Comparison of ENCODE assay signal across 25 cellular contexts in the genomic region with DNA sequence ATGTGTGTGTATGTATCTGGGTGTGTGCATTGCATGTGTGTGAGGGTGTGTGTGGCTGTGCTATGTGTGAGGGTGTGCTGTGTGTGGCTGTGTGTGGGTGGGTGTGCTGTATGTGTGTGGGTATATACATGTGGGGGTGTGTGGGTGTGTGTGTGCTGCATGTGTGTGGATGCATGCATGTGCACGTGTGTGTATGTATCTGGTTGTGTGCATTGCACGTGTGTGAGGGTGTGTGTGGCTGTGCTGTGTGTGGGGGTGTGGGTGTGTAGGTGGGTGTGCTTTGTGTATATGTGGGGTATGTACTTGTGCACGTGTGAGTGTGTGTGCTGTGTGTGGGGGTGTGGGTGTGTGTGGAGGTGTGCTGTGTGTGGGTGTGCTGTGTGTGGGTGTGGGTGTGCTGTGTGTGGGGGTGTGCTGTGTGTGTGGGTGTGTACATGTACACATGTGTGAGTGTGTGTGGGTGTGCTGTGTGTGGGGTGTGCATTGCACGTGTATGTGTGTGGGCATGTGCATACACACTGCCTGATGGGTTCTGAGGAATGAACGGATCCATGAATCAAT.
"Had no signal": no experiment of that assay in that cellular context is flagged by ENCODE, and none has a peak within 500 bp of the region (broad histone marks: within the 10 kb centered on the region; RNA-seq: fewer than 3 reads in every experiment).

No MANE protein-coding gene starts in this region.

- H3K27me3 Mint-ChIP-seq: activated CD4-positive, alpha-beta T cell treated with anti-CD3 and anti-CD28 coated beads, Interleukin-2, amount 10 ng/mL, durations not matched to agents 24 days and 14 days; naive B cell; T-cell had no signal

- H2AFZ ChIP-seq: parathyroid adenoma had no signal

- H3K4me2 ChIP-seq: smooth muscle cell had no signal

- DNase-seq: activated CD4-positive, alpha-beta T cell treated with anti-CD3 and anti-CD28 coated beads, Interleukin-2, amount 10 ng/mL, durations not matched to agents 24 days and 14 days; activated CD8-positive, alpha-beta T cell treated with anti-CD3 and anti-CD28 coated beads, Interleukin-2, amount 10 ng/mL, durations not matched to agents 7 days and 5 days; activated naive CD4-positive, alpha-beta T cell treated with anti-CD3 and anti-CD28 coated beads for 36 hours; activated T-cell treated with anti-CD3 and anti-CD28 coated beads, Interleukin-2, amount 50 U/mL, for 24 hours; cerebellar nuclear complex; cortex of kidney; effector CD4-positive, alpha-beta T cell; kidney glomerular epithelial cell; left ventricle myocardium inferior; mesenchymal stem cell; mucosa of descending colon; naive B cell; stimulated activated naive CD4-positive, alpha-beta T cell treated with Interleukin-2 at 50 U/mL for 16 hours; T-cell; T-helper 9 cell; thyroid gland; uterus had no signal

- H3K9ac ChIP-seq: parathyroid adenoma had no signal

- H3K4me3 ChIP-seq: breast epithelium, esophagus muscularis mucosa, gastroesophageal sphincter, heart left ventricle, left ventricle myocardium inferior, mucosa of descending colon, smooth muscle cell, thyroid gland, uterus had no signal

- H3K27me3 ChIP-seq: breast epithelium, gastroesophageal sphincter, thyroid gland, uterus had no signal

- H3K36me3 Mint-ChIP-seq: naive B cell, T-cell had no signal

- ATAC-seq: activated CD8-positive, alpha-beta T cell treated with anti-CD3 and anti-CD28 coated beads, Interleukin-2, amount 10 ng/mL, durations not matched to agents 7 days and 5 days; gastroesophageal sphincter; mucosa of descending colon; sciatic nerve had no signal

- H3K4me1 Mint-ChIP-seq: activated CD4-positive, alpha-beta T cell treated with anti-CD3 and anti-CD28 coated beads, Interleukin-2, amount 10 ng/mL, durations not matched to agents 24 days and 14 days had no signal

- FAIRE-seq: astrocyte had no signal

- H3K27ac Mint-ChIP-seq: activated CD4-positive, alpha-beta T cell treated with anti-CD3 and anti-CD28 coated beads, Interleukin-2, amount 10 ng/mL, durations not matched to agents 24 days and 14 days; activated CD8-positive, alpha-beta T cell treated with anti-CD3 and anti-CD28 coated beads, Interleukin-2, amount 10 ng/mL, durations not matched to agents 7 days and 5 days; activated naive CD4-positive, alpha-beta T cell treated with anti-CD3 and anti-CD28 coated beads for 36 hours; activated T-cell treated with anti-CD3 and anti-CD28 coated beads, Interleukin-2, amount 50 U/mL, for 24 hours; naive B cell had no signal

- H3K4me1 ChIP-seq: breast epithelium, parathyroid adenoma, thyroid gland, uterus had no signal

- H3K9me3 Mint-ChIP-seq: activated CD4-positive, alpha-beta T cell treated with anti-CD3 and anti-CD28 coated beads, Interleukin-2, amount 10 ng/mL, durations not matched to agents 24 days and 14 days; activated naive CD4-positive, alpha-beta T cell treated with anti-CD3 and anti-CD28 coated beads for 36 hours; activated T-cell treated with anti-CD3 and anti-CD28 coated beads, Interleukin-2, amount 50 U/mL, for 24 hours; T-cell had no signal

- H3K9me3 ChIP-seq: breast epithelium, esophagus muscularis mucosa, gastroesophageal sphincter, heart left ventricle, left ventricle myocardium inferior, mucosa of descending colon, thyroid gland, uterus had no signal

- H3K27ac ChIP-seq: breast epithelium, esophagus muscularis mucosa, gastroesophageal sphincter, heart left ventricle, left ventricle myocardium inferior, parathyroid adenoma, thyroid gland, uterus had no signal

- H3K36me3 ChIP-seq: breast epithelium, esophagus muscularis mucosa, gastroesophageal sphincter, heart left ventricle, left ventricle myocardium inferior, thyroid gland, uterus had no signal

- H3K4me3 Mint-ChIP-seq: activated CD4-positive, alpha-beta T cell treated with anti-CD3 and anti-CD28 coated beads, Interleukin-2, amount 10 ng/mL, durations not matched to agents 24 days and 14 days; activated CD8-positive, alpha-beta T cell treated with anti-CD3 and anti-CD28 coated beads, Interleukin-2, amount 10 ng/mL, durations not matched to agents 7 days and 5 days; activated naive CD4-positive, alpha-beta T cell treated with anti-CD3 and anti-CD28 coated beads for 36 hours; activated T-cell treated with anti-CD3 and anti-CD28 coated beads, Interleukin-2, amount 50 U/mL, for 24 hours; naive B cell; T-cell had no signal
